1 cellular context compared by ENCODE assay signal in the genomic region with DNA sequence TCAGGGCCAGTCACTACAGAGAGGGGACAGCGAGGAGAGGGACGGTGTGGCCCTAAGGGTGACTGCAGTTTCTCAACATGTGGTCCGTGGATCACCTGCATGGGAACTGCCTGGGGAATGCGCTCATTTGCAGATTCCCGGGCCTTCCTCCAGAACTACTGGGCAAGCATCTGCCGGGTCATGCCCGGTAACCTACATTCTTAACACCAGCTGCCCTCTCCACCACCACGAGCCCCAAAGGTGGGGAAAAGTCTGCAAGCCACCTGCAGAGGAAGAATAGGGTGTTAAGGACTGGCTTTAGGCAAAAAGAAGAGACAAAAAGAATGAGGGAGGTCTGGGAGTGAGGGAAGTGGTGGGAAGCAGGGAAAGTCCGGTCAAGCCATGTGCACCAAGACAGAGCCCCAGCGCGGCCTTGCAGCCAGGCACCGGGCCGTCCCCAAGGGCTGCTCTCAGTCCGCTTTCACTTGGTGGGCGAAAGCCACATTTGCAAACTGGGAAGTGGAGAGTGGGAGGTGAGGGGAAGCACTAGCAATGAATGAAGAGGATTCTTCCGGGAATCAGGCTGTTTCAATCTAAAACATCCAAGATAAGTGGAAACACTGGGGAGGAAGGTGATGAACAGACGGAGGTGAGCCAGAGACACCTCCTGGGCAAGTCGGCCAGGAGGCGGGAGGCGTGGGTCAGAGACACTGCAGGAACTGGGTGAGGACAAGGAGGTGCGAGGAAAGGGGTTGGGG.
TF ChIP-seq lines count a peak whose summit lies in the region.

No MANE protein-coding gene starts in this region.

TF ChIP-seq in GM12878, 131 proteins besides CTCF, POLR2A, EP300 and RAD21 (continued from another document):
- TF ChIP-seq PAX5 (IDR thresholded peaks at IDR 0.05; ENCODE audit: borderline replicate concordance, low read depth, low read length), result no peak
- TF ChIP-seq ZNF622 (IDR thresholded peaks at IDR 0.05), result no peak
- no peak for TF ChIP-seq ETV6 (conservative IDR thresholded peaks at IDR 0.05 in 1 of 2, IDR thresholded peaks at IDR 0.05 in 1 of 2; ENCODE audit: borderline replicate concordance in 1 of 2, low read depth in 1 of 2)
- no peak for TF ChIP-seq CHD2 (IDR thresholded peaks at IDR 0.05; ENCODE audit: borderline replicate concordance, low read depth, low read length)
- no peak for TF ChIP-seq TCF7 (IDR thresholded peaks at IDR 0.05; ENCODE audit: borderline replicate concordance)
